Comparison of ENCODE assay signal across 10 cellular contexts in genomic region chr12:988616-989015, GRCh38. TPM values are rescaled to one million over a fixed set of nuclear protein-coding genes. Genes with fewer than 3 reads are reported as not detected.
DNase-seq lines count a peak whose midpoint lies in the region; ATAC-seq and TF ChIP-seq lines count a peak whose summit lies in the region.
"Had no signal": no experiment of that assay in that cellular context is flagged by ENCODE, and none has a peak within 500 bp of the region (broad histone marks: within the 10 kb centered on the region; RNA-seq: fewer than 3 reads in every experiment).

No MANE protein-coding gene starts in this region.

- H3K36me3 Mint-ChIP-seq in activated naive CD4-positive, alpha-beta T cell treated with anti-CD3 and anti-CD28 coated beads, Interleukin-2, amount 50 U/mL, for 24 hours = peaks cover 2% of the 10 kb centered on the region

- H3K9me3 ChIP-seq in Panc1 (ENCODE audit: control insufficient read depth, insufficient read depth, low read depth, low read length) = no peaks in the 10 kb centered on the region
- H3K9me3 ChIP-seq in stomach = no peaks in the 10 kb centered on the region

- peaks cover 40% of the 10 kb centered on the region for H3K4me1 Mint-ChIP-seq in activated naive CD4-positive, alpha-beta T cell treated with anti-CD3 and anti-CD28 coated beads, Interleukin-2, amount 50 U/mL, for 24 hours

- H3K27me3 ChIP-seq in Panc1 (ENCODE audit: control insufficient read depth, insufficient read depth, low read length) = no peaks in the 10 kb centered on the region
- no peaks in the 10 kb centered on the region for H3K27me3 ChIP-seq in stomach

- TF ChIP-seq CTCF in Panc1 (IDR thresholded peaks at IDR 0.05) = no peak
- no peak for TF ChIP-seq CTCF in foreskin fibroblast (IDR thresholded peaks at IDR 0.05; ENCODE audit: low read depth, low read length)
- no peak for TF ChIP-seq CTCF in stomach (IDR thresholded peaks at IDR 0.05)

- DNase-seq in activated naive CD4-positive, alpha-beta T cell treated with Interleukin-2 at 50 U/mL for 16 hours = no peak
- DNase-seq in Panc1 (ENCODE audit: low read depth, low spot score) (no peak), foreskin fibroblast (peak; percentile 20 to 48), stomach (no peak), NCI-H345 (lab: John Stamatoyannopoulos, UW) (no peak), NOMO-1 treated with dmso at 0.1 percent for 144 hours (lab: John Stamatoyannopoulos, UW; ENCODE audit: unreplicated experiment) (no peak), NCI-H82 treated with DMSO at 0.1 percent for 48 hours (lab: John Stamatoyannopoulos, UW; ENCODE audit: unreplicated experiment) (no peak)
- DNase-seq: left ventricle myocardium superior, NCI-H2171 had no signal

- H3K27ac ChIP-seq in Panc1 (ENCODE audit: low read length) (peak overlapping the region; percentile 9; the same call in 1 of the 2 replicates), stomach (peak overlapping the region in 4 of 5 donors; percentile 18 to 98 (median 96))

- H3K27me3 Mint-ChIP-seq in activated naive CD4-positive, alpha-beta T cell treated with anti-CD3 and anti-CD28 coated beads, Interleukin-2, amount 50 U/mL, for 24 hours = no peaks in the 10 kb centered on the region

- TF ChIP-seq EP300 in stomach (IDR thresholded peaks at IDR 0.05) = no peak

- H3K27ac Mint-ChIP-seq in activated naive CD4-positive, alpha-beta T cell treated with anti-CD3 and anti-CD28 coated beads, Interleukin-2, amount 50 U/mL, for 24 hours = peak overlapping the region; percentile 27

- intact Hi-C loops in Panc1 (cut with micrococcal nuclease; ENCODE audit: unreplicated experiment) (no loop called here), stomach (cut with DNase I; ENCODE audit: low total_unique reads) (no loop called here)

- no peaks in the 10 kb centered on the region for H3K36me3 ChIP-seq in Panc1 (ENCODE audit: control insufficient read depth, insufficient read depth, low read length)
- no peaks in the 10 kb centered on the region for H3K36me3 ChIP-seq in stomach

- TF ChIP-seq POLR2A in stomach (IDR thresholded peaks at IDR 0.05) = no peak

- no peak for ATAC-seq in Panc1
- ATAC-seq: left ventricle myocardium superior had no signal

- H3K9me3 Mint-ChIP-seq in activated naive CD4-positive, alpha-beta T cell treated with anti-CD3 and anti-CD28 coated beads, Interleukin-2, amount 50 U/mL, for 24 hours = no peaks in the 10 kb centered on the region

- CTCF ChIA-PET in Panc1 (lab: Charles Lee) = no interaction called here

- no TSS peak for BruUV-seq in Panc1 (replicated peaks; lab: Mats Ljungman, UMichigan)

- peak overlapping the region; percentile 11 for H3K4me3 Mint-ChIP-seq in activated naive CD4-positive, alpha-beta T cell treated with anti-CD3 and anti-CD28 coated beads, Interleukin-2, amount 50 U/mL, for 24 hours

- 59 to 66% (median 63%) methylated on average over 4 of the region's 4 CpGs for WGBS in stomach, 5 donors

- in situ Hi-C loops in Panc1 (cut with HindIII; ENCODE audit: low pct_unique_long_range_greater_than_20kb, low sequenced_read_pairs) = no loop called here

- peaks cover 20% of the 10 kb centered on the region for H3K4me1 ChIP-seq in Panc1 (ENCODE audit: control insufficient read depth, insufficient read depth, low read length)
- peaks cover 28 to 43% (median 37%) of the 10 kb centered on the region in 4 donors for H3K4me1 ChIP-seq in stomach

- H3K4me3 ChIP-seq in Panc1 (ENCODE audit: low read depth in 2 of 2, low read length in 2 of 2) (no peak overlapping the region), foreskin fibroblast (ENCODE audit: low read depth in 1 of 2, low read length in 2 of 2) (peak overlapping the region in 1 of 2 donors; percentile 74), stomach (no peak overlapping the region)

- POLR2A ChIA-PET in Panc1 (lab: Charles Lee) = no interaction called here

RNA-seq across cellular contexts. Expression of gene ERC1, which starts 2.4 kb away (rescaled TPM):
- total RNA-seq in Panc1 (2021; ENCODE audit: unreplicated experiment) (40.4 TPM), stomach (10 to 100 TPM; 47.1 to 69.4 (median 57.9) TPM)
- 17.8 TPM for polyA plus RNA-seq in Panc1 (2012; ENCODE audit: insufficient read length)
- polyA plus RNA-seq in stomach = 1 to 10 TPM; 3.8 to 8.3 (median 5.7) TPM

RNA-seq across cellular contexts. Expression of gene RAD52, which starts 39.1 kb away (rescaled TPM):
- total RNA-seq in Panc1 (2021; ENCODE audit: unreplicated experiment) (15.8 TPM), stomach (10 to 100 TPM in 4 of 5 donors, 1 to 10 TPM in 1; 8.6 to 62.9 (median 25.1) TPM)
- 16.4 TPM for polyA plus RNA-seq in Panc1 (2012; ENCODE audit: insufficient read length)
- polyA plus RNA-seq in stomach = 1 to 10 TPM; 2.3 to 4.9 (median 2.4) TPM

Comparison
In these comparisons a context has a peak if more than half of its experiments do, and no peak if none do; other contexts are left out.
1. DNase-seq: peak in foreskin fibroblast (2 of 2); none in activated naive CD4-positive, alpha-beta T cell treated with Interleukin-2 at 50 U/mL for 16 hours (single experiment), Panc1 (single experiment), stomach (single experiment), NCI-H345 (single experiment), NOMO-1 treated with dmso at 0.1 percent for 144 hours (single experiment) and NCI-H82 treated with DMSO at 0.1 percent for 48 hours (single experiment).